12 cellular contexts compared by ENCODE assay signal in the genomic region with DNA sequence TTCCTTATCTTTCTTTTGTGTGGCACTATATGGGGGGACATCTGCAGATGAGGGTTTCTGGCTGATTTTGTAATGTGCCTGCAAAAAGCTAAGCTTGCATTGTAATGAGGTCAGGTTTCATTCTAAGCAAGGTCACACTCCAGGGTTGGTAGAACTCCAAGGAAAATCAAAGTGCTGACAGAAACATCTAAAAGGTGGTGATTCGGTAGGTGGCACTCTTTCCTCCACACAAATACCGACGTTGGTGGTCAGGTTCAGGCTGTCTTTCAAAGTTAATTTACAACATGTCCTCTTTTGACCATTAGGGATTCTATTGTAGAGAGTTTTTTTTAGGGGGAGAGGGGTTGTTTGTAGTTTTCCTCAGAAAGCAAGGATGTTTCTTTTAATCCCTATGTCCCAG.
DNase-seq lines count a peak whose midpoint lies in the region; ATAC-seq, FAIRE-seq and TF ChIP-seq lines count a peak whose summit lies in the region.
"Had no signal": no experiment of that assay in that cellular context is flagged by ENCODE, and none has a peak within 500 bp of the region (broad histone marks: within the 10 kb centered on the region; RNA-seq: fewer than 3 reads in every experiment).

No MANE protein-coding gene starts in this region.

- H3K9me3 Mint-ChIP-seq in immature natural killer cell, result peaks cover 7 to 47% (median 11%) of the 10 kb centered on the region in 6 donors

- no peak overlapping the region for H3K4ac ChIP-seq in H1 (replicated peaks; ENCODE audit: insufficient read length, low read depth, low read length)

- H4K20me1 ChIP-seq in H1 (replicated peaks in 1 of 2; ENCODE audit: control insufficient read depth in 1 of 2, insufficient read depth in 2 of 2, low read length in 2 of 2) (no peaks in the 10 kb centered on the region), Karpas-422 (ENCODE audit: insufficient read depth, low read depth, low read length) (no peaks in the 10 kb centered on the region)

- H3K4me1 ChIP-seq in H1 (replicated peaks in 1 of 4; ENCODE audit: control insufficient read depth in 3 of 4, insufficient read depth in 4 of 4, low read length in 3 of 4) (peaks cover 0 to 10% (median 2%) of the 10 kb centered on the region in 4 experiments; a peak in 4 of 7 replicates), left lung (no peaks in the 10 kb centered on the region), Karpas-422 (ENCODE audit: low read length) (no peaks in the 10 kb centered on the region)

- H3K4me1 Mint-ChIP-seq in immature natural killer cell, result no peaks in the 10 kb centered on the region
- H3K4me1 Mint-ChIP-seq: B cell had no signal

- WGBS in H1 (ENCODE audit: extremely low coverage in 1 of 2, insufficient coverage in 1 of 2, insufficient read length in 1 of 2, insufficient replicate concordance in 2 of 2, low coverage in 1 of 2, low lambda C conversion rate in 2 of 2, missing lambda C conversion rate in 1 of 2), 2 experiments, result 7% methylated on average over 3 of the region's 3 CpGs; no CpG with 5 or more reads in 1 of the 2 experiments

- no peak overlapping the region for H3K9ac ChIP-seq in H1 (replicated peaks in 1 of 4; ENCODE audit: extremely low read depth in 1 of 4, low read depth in 3 of 4, low read length in 3 of 4)
- no peak overlapping the region for H3K9ac ChIP-seq in Karpas-422 (ENCODE audit: low read length)

- H3K23me2 ChIP-seq in H1 (ENCODE audit: low read depth, low read length), result no peaks in the 10 kb centered on the region

- no peak overlapping the region for H3K56ac ChIP-seq in H1 (replicated peaks; ENCODE audit: insufficient read length, low read depth, low read length)

- no peak overlapping the region for H2BK15ac ChIP-seq in H1 (ENCODE audit: low read length)

- H3K4me3 ChIP-seq in H1 (ENCODE audit: extremely low read depth in 1 of 4, insufficient read depth in 2 of 4, low read depth in 3 of 4, low read length in 4 of 4) (no peak overlapping the region), left lung (no peak overlapping the region), Karpas-422 (ENCODE audit: low read length) (no peak overlapping the region)
- H3K4me3 ChIP-seq: stomach had no signal

- POLR2A ChIA-PET in H1 (lab: Charles Lee; ENCODE audit: partially characterized antibody), result no interaction called here

- H3K23ac ChIP-seq in H1 (ENCODE audit: insufficient read length), result no peak overlapping the region

- H3K36me3 ChIP-seq in H1 (ENCODE audit: control insufficient read depth in 2 of 4, insufficient read depth in 4 of 4, low read length in 3 of 4) (no peaks in the 10 kb centered on the region), left lung (no peaks in the 10 kb centered on the region), Karpas-422 (ENCODE audit: insufficient read depth, low read length) (no peaks in the 10 kb centered on the region)
- H3K36me3 ChIP-seq: stomach had no signal

- no peak overlapping the region for H3K27ac Mint-ChIP-seq in immature natural killer cell
- H3K27ac Mint-ChIP-seq: B cell had no signal

- H3K79me1 ChIP-seq in H1 (ENCODE audit: low read depth, low read length), result no peaks in the 10 kb centered on the region

- no peak overlapping the region for H2BK120ac ChIP-seq in H1 (replicated peaks; ENCODE audit: low read depth, low read length)

- H3K4me2 ChIP-seq in H1 (ENCODE audit: insufficient read depth in 1 of 2, low read depth in 2 of 2, low read length in 2 of 2), result no peak overlapping the region
- H3K4me2 ChIP-seq in Karpas-422 (ENCODE audit: low read depth, low read length, poor library complexity, severe bottlenecking), result no peak overlapping the region

- no peaks in the 10 kb centered on the region for H3K9me3 ChIP-seq in H1 (ENCODE audit: insufficient read depth in 2 of 2, low read depth in 1 of 2, low read length in 1 of 2)
- no peaks in the 10 kb centered on the region for H3K9me3 ChIP-seq in left lung
- no peaks in the 10 kb centered on the region for H3K9me3 ChIP-seq in Karpas-422 (ENCODE audit: low read length)
- H3K9me3 ChIP-seq: stomach had no signal

- H4K91ac ChIP-seq in H1 (replicated peaks; ENCODE audit: insufficient read length, low read length), result no peak overlapping the region

- TF ChIP-seq CTCF in LNCAP (IDR thresholded peaks at IDR 0.05), result peak; percentile 17; the same call in 1 of the 2 replicates
- peak in 2 of 3 experiments; percentile 52 to 67; a peak in 2 of 4 replicates for TF ChIP-seq CTCF in H1 (IDR thresholded peaks at IDR 0.05; ENCODE audit: control extremely low read depth in 1 of 3, insufficient read depth in 1 of 3, low read depth in 1 of 3, low read length in 3 of 3)
- TF ChIP-seq CTCF in left lung (IDR thresholded peaks at IDR 0.05), result no peak

- ATAC-seq in left lung, result peak; percentile 59

- H3K36me3 Mint-ChIP-seq in immature natural killer cell, result peaks cover 0 to 3% (median 3%) of the 10 kb centered on the region in 3 donors

- H2AK5ac ChIP-seq in H1 (ENCODE audit: low read depth, low read length), result no peak overlapping the region

- H2BK5ac ChIP-seq in H1 (ENCODE audit: low read depth, low read length), result no peak overlapping the region

- H3K27me3 Mint-ChIP-seq in immature natural killer cell (ENCODE audit: low read depth in 3 of 3), result peaks cover 0 to 3% (median 0%) of the 10 kb centered on the region in 3 donors
- H3K27me3 Mint-ChIP-seq: B cell had no signal

- no peak for TF ChIP-seq EP300 in H1 (IDR thresholded peaks at IDR 0.05; ENCODE audit: borderline replicate concordance in 1 of 2, low read depth in 2 of 2, low read length in 2 of 2)

- H2BK12ac ChIP-seq in H1 (ENCODE audit: low read depth, low read length), result no peak overlapping the region

- H4K5ac ChIP-seq in H1 (ENCODE audit: insufficient read length, low read depth, low read length), result no peak overlapping the region

- in situ Hi-C loops in ACHN (cut with HindIII; ENCODE audit: low pct_ligation_motif_present, low pct_unique_long_range_greater_than_20kb, low sequenced_read_pairs), result no loop called here

- no peak overlapping the region for H2BK20ac ChIP-seq in H1 (ENCODE audit: low read length)

- no peaks in the 10 kb centered on the region for H3K79me2 ChIP-seq in H1 (ENCODE audit: control insufficient read depth in 1 of 2, insufficient read depth in 2 of 2, low read length in 2 of 2)
- no peaks in the 10 kb centered on the region for H3K79me2 ChIP-seq in Karpas-422 (ENCODE audit: low read length)

- TF ChIP-seq POLR2A in H1 (IDR thresholded peaks at IDR 0.05; ENCODE audit: control extremely low read depth in 1 of 2, low read depth in 2 of 2, low read length in 2 of 2), result no peak

- CTCF ChIA-PET in H1 (lab: Charles Lee; ENCODE audit: partially characterized antibody), result interaction anchor here (0.6 to 1.9 kb wide), 19 partner anchors 8 to 585 kb away, joined by 3 to 9 read pairs (median 3); partner anchors contain the start of gene PPARGC1A

- H3K14ac ChIP-seq in H1 (ENCODE audit: insufficient read length), result no peak overlapping the region

- H3K27ac ChIP-seq in H1 (ENCODE audit: low read depth, low read length) (no peak overlapping the region), left lung (no peak overlapping the region), Karpas-422 (ENCODE audit: low read length) (no peak overlapping the region)
- H3K27ac ChIP-seq: stomach had no signal

- H2AFZ ChIP-seq in H1 (ENCODE audit: low read length) (no peak overlapping the region), Karpas-422 (ENCODE audit: low read length) (no peak overlapping the region)

- no peak overlapping the region for H3K18ac ChIP-seq in H1 (ENCODE audit: extremely low read depth, low read length)

- no peak overlapping the region for H3K4me3 Mint-ChIP-seq in immature natural killer cell
- H3K4me3 Mint-ChIP-seq: B cell had no signal

- no peaks in the 10 kb centered on the region for H3K9me2 ChIP-seq in Karpas-422 (replicated peaks; ENCODE audit: insufficient read depth, low read length)

- peak; percentile 31 for DNase-seq in ACHN
- peak; percentile 13 to 43 for DNase-seq in H1 (ENCODE audit: low read depth in 1 of 2, low spot score in 2 of 2)
- DNase-seq in left lung, result no peak
- no peak for DNase-seq in NCI-H774 (lab: John Stamatoyannopoulos, UW)
- no peak for DNase-seq in Karpas-422
- no peak for DNase-seq in immature natural killer cell
- no peak for DNase-seq in NCI-H2107 (lab: John Stamatoyannopoulos, UW)
- DNase-seq: NCI-H446 treated with DMSO at 0.1 percent for 48 hours, stomach, T-helper 9 cell had no signal

- intact Hi-C loops in left lung (cut with DNase I), result no loop called here

- H4K8ac ChIP-seq in H1 (ENCODE audit: extremely low read depth, insufficient read depth, low read length), result no peak overlapping the region

- TF ChIP-seq RAD21 in H1 (IDR thresholded peaks at IDR 0.05 in 1 of 2, conservative IDR thresholded peaks at IDR 0.05 in 1 of 2; ENCODE audit: low read depth in 2 of 2, low read length in 2 of 2), result peak; percentile 66 to 78

- peak; percentile 88 for FAIRE-seq in H1 (lab: Jason Lieb, UNC)

- H3K27me3 ChIP-seq in H1 (replicated peaks in 1 of 4; ENCODE audit: control insufficient read depth in 3 of 4, extremely low read depth in 1 of 4, insufficient read depth in 3 of 4, low read length in 3 of 4), result no peaks in the 10 kb centered on the region
- no peaks in the 10 kb centered on the region for H3K27me3 ChIP-seq in left lung
- H3K27me3 ChIP-seq in Karpas-422 (ENCODE audit: low read length), result no peaks in the 10 kb centered on the region
- H3K27me3 ChIP-seq: stomach had no signal

TF ChIP-seq in H1, 55 proteins besides CTCF, POLR2A, EP300 and RAD21:
- TF ChIP-seq POLR2AphosphoS5 (IDR thresholded peaks at IDR 0.05; ENCODE audit: low read depth, low read length) (no peak), TEAD4 (IDR thresholded peaks at IDR 0.05; ENCODE audit: low read depth, low read length) (peak; percentile 48; the same call in 1 of the 2 replicates), YY1 (IDR thresholded peaks at IDR 0.05; ENCODE audit: low read depth, low read length) (peak; percentile 31; the same call in 1 of the 2 replicates), CREB1 (IDR thresholded peaks at IDR 0.05) (0 out of 2 replicates have a peak, but pooled peaks have one; percentile 11)

Comparison
In these comparisons a context has a peak if more than half of its experiments do, and no peak if none do; other contexts are left out.
1. DNase-seq: peak in ACHN (single experiment) and H1 (2 of 2); none in left lung (0 of 2), NCI-H774 (single experiment), Karpas-422 (single experiment), immature natural killer cell (0 of 3) and NCI-H2107 (single experiment).
2. CTCF ChIP-seq: peak in LNCAP (single experiment) and H1 (2 of 3); none in left lung (0 of 2).